In genomic region chr14:35814371-35815005, GRCh38 we compare ENCODE assay signal across 8 cellular contexts.
A peak's percentile ranks its signal among the peaks of the same experiment; 100 is the strongest.
DNase-seq lines count a peak whose midpoint lies in the region; ATAC-seq lines count a peak whose summit lies in the region.

No MANE protein-coding gene starts in this region.

- DNase-seq in EH (ENCODE audit: low read depth): peak; percentile 58
- DNase-seq in NCI-H1105 (lab: John Stamatoyannopoulos, UW): peak; percentile 69
- peak; percentile 48 for DNase-seq in T-helper 22 cell (ENCODE audit: low read depth)
- peak; percentile 63 for DNase-seq in astrocyte of the hippocampus (ENCODE audit: low read depth, low spot score)
- peak; percentile 54 for DNase-seq in kidney glomerular epithelial cell (lab: John Stamatoyannopoulos, UW)
- DNase-seq in stimulated activated CD4-positive, alpha-beta T cell treated with anti-CD3 and anti-CD28 coated beads, TNF-alpha, amount 100 ng/mL, for 48 hours (ENCODE audit: low read depth in 3 of 3): peak; percentile 62 to 86 (median 75)

- ATAC-seq in GM21723 (IDR thresholded peaks at IDR 0.05; ENCODE audit: unreplicated experiment) (peak; percentile 84), HG03439 (IDR thresholded peaks at IDR 0.05; ENCODE audit: unreplicated experiment) (no peak)
